Comparison of ENCODE assay signal across 23 cellular contexts in genomic region chr21:44724926-44725325, GRCh38. TPM values are rescaled to one million over a fixed set of nuclear protein-coding genes. Genes with fewer than 3 reads are reported as not detected.
DNase-seq lines count a peak whose midpoint lies in the region; ATAC-seq and TF ChIP-seq lines count a peak whose summit lies in the region.
"Had no signal": no experiment of that assay in that cellular context is flagged by ENCODE, and none has a peak within 500 bp of the region (broad histone marks: within the 10 kb centered on the region; RNA-seq: fewer than 3 reads in every experiment).

No MANE protein-coding gene starts in this region.

- H3K4me3 Mint-ChIP-seq in activated naive CD4-positive, alpha-beta T cell treated with anti-CD3 and anti-CD28 coated beads, Interleukin-2, amount 10 ng/mL, durations not matched to agents 7 days and 5 days, result no peak overlapping the region
- no peak overlapping the region for H3K4me3 Mint-ChIP-seq in activated naive CD4-positive, alpha-beta T cell treated with anti-CD3 and anti-CD28 coated beads for 36 hours
- H3K4me3 Mint-ChIP-seq in osteocyte (ENCODE audit: unreplicated experiment) (no peak overlapping the region), type B pancreatic cell (no peak overlapping the region)
- H3K4me3 Mint-ChIP-seq: CD8-positive, alpha-beta T cell; HFFc6 had no signal

- peaks cover 12% of the 10 kb centered on the region for H3K4me1 Mint-ChIP-seq in activated naive CD4-positive, alpha-beta T cell treated with anti-CD3 and anti-CD28 coated beads, Interleukin-2, amount 10 ng/mL, durations not matched to agents 7 days and 5 days
- peaks cover 9% of the 10 kb centered on the region for H3K4me1 Mint-ChIP-seq in activated naive CD4-positive, alpha-beta T cell treated with anti-CD3 and anti-CD28 coated beads for 36 hours (ENCODE audit: low read depth)
- H3K4me1 Mint-ChIP-seq in osteocyte (ENCODE audit: unreplicated experiment) (no peaks in the 10 kb centered on the region), type B pancreatic cell (ENCODE audit: unreplicated experiment) (peaks cover 10% of the 10 kb centered on the region)

- no peaks in the 10 kb centered on the region for H3K36me3 ChIP-seq in H7 (replicated peaks; ENCODE audit: control insufficient read depth, insufficient read depth, low read length)
- H3K36me3 ChIP-seq: BLaER1 treated with 17β-estradiol and CSF1 and Interleukin-3, amounts not matched to agents 10 nM and 100 nM had no signal

- intact Hi-C loops in activated naive CD4-positive, alpha-beta T cell treated with anti-CD3 and anti-CD28 coated beads for 36 hours (cut with micrococcal nuclease), result no loop called here

- H3K27me3 Mint-ChIP-seq in activated naive CD4-positive, alpha-beta T cell treated with anti-CD3 and anti-CD28 coated beads, Interleukin-2, amount 10 ng/mL, durations not matched to agents 7 days and 5 days, result peaks cover 79% of the 10 kb centered on the region
- peaks cover 24% of the 10 kb centered on the region for H3K27me3 Mint-ChIP-seq in activated naive CD4-positive, alpha-beta T cell treated with anti-CD3 and anti-CD28 coated beads for 36 hours (ENCODE audit: low read depth)
- peaks cover 46% of the 10 kb centered on the region for H3K27me3 Mint-ChIP-seq in osteocyte (ENCODE audit: unreplicated experiment)
- peaks cover 29% of the 10 kb centered on the region for H3K27me3 Mint-ChIP-seq in type B pancreatic cell

- peaks cover 19% of the 10 kb centered on the region for H3K27me3 ChIP-seq in H7 (ENCODE audit: control insufficient read depth, insufficient read depth, low read length)

- TF ChIP-seq CTCF in osteocyte (IDR thresholded peaks at IDR 0.05) (no peak), type B pancreatic cell (conservative IDR thresholded peaks at IDR 0.05) (no peak)

- H3K36me3 Mint-ChIP-seq in activated naive CD4-positive, alpha-beta T cell treated with anti-CD3 and anti-CD28 coated beads, Interleukin-2, amount 10 ng/mL, durations not matched to agents 7 days and 5 days, result no peaks in the 10 kb centered on the region
- no peaks in the 10 kb centered on the region for H3K36me3 Mint-ChIP-seq in activated naive CD4-positive, alpha-beta T cell treated with anti-CD3 and anti-CD28 coated beads for 36 hours (ENCODE audit: low read depth)
- H3K36me3 Mint-ChIP-seq in osteocyte (ENCODE audit: unreplicated experiment), result no peaks in the 10 kb centered on the region
- H3K36me3 Mint-ChIP-seq in type B pancreatic cell, result no peaks in the 10 kb centered on the region
- H3K36me3 Mint-ChIP-seq: CD8-positive, alpha-beta T cell had no signal

- no peaks in the 10 kb centered on the region for H3K9me3 Mint-ChIP-seq in activated naive CD4-positive, alpha-beta T cell treated with anti-CD3 and anti-CD28 coated beads, Interleukin-2, amount 10 ng/mL, durations not matched to agents 7 days and 5 days
- no peaks in the 10 kb centered on the region for H3K9me3 Mint-ChIP-seq in activated naive CD4-positive, alpha-beta T cell treated with anti-CD3 and anti-CD28 coated beads for 36 hours
- H3K9me3 Mint-ChIP-seq in osteocyte (ENCODE audit: unreplicated experiment), result no peaks in the 10 kb centered on the region
- no peaks in the 10 kb centered on the region for H3K9me3 Mint-ChIP-seq in type B pancreatic cell
- H3K9me3 Mint-ChIP-seq: CD8-positive, alpha-beta T cell; HFFc6 had no signal

- H3K4me3 ChIP-seq in H7 (ENCODE audit: insufficient read depth, low read depth, low read length), result no peak overlapping the region
- H3K4me3 ChIP-seq: BLaER1 treated with 17β-estradiol and CSF1 and Interleukin-3, amounts not matched to agents 10 nM and 100 nM; GM12878; GM23248 had no signal

- no peak for ATAC-seq in GM18502 (IDR thresholded peaks at IDR 0.05; ENCODE audit: poor library complexity, unreplicated experiment)
- ATAC-seq: CD8-positive, alpha-beta T cell; GM12878; HCT116 had no signal

- CTCF ChIA-PET in activated naive CD4-positive, alpha-beta T cell treated with anti-CD3 and anti-CD28 coated beads, Interleukin-2, amount 10 ng/mL, durations not matched to agents 7 days and 5 days (lab: Charles Lee), result interaction anchor here (0.7 to 1.2 kb wide), 2 partner anchors 68 to 98 kb away, joined by 3 read pairs; no protein-coding TSS in a partner anchor
- CTCF ChIA-PET in activated naive CD4-positive, alpha-beta T cell treated with anti-CD3 and anti-CD28 coated beads for 36 hours (lab: Charles Lee), result interaction anchor here (0.6 to 1.4 kb wide), 2 partner anchors 17 to 217 kb away, joined by 3 read pairs; no protein-coding TSS in a partner anchor

- DNase-seq in activated naive CD4-positive, alpha-beta T cell treated with anti-CD3 and anti-CD28 coated beads, Interleukin-2, amount 10 ng/mL, durations not matched to agents 7 days and 5 days, result peak; percentile 11
- DNase-seq in activated naive CD4-positive, alpha-beta T cell treated with anti-CD3 and anti-CD28 coated beads for 36 hours, result no peak
- peak; percentile 25 for DNase-seq in H7
- peak; percentile 59 for DNase-seq in osteocyte (ENCODE audit: extremely low spot score, unreplicated experiment)
- peak; percentile 43 for DNase-seq in type B pancreatic cell (ENCODE audit: extremely low spot score, unreplicated experiment)
- DNase-seq in COLO668 (lab: John Stamatoyannopoulos, UW; ENCODE audit: unreplicated experiment), result no peak
- DNase-seq: 8988T; CD8-positive, alpha-beta T cell; COR-L47; DMS 273 treated with DMSO at 0.1 percent for 48 hours; DMS53; DND-41; EL; GM23248; HFFc6 had no signal

- H3K27ac Mint-ChIP-seq in activated naive CD4-positive, alpha-beta T cell treated with anti-CD3 and anti-CD28 coated beads, Interleukin-2, amount 10 ng/mL, durations not matched to agents 7 days and 5 days, result no peak overlapping the region
- no peak overlapping the region for H3K27ac Mint-ChIP-seq in activated naive CD4-positive, alpha-beta T cell treated with anti-CD3 and anti-CD28 coated beads for 36 hours
- H3K27ac Mint-ChIP-seq in osteocyte (ENCODE audit: unreplicated experiment) (no peak overlapping the region), type B pancreatic cell (no peak overlapping the region)
- H3K27ac Mint-ChIP-seq: CD8-positive, alpha-beta T cell; HFFc6 had no signal

RNA-seq across cellular contexts. Expression of gene TSPEAR, which starts 13.6 kb away (rescaled TPM):
- not detected for total RNA-seq in activated naive CD4-positive, alpha-beta T cell treated with anti-CD3 and anti-CD28 coated beads for 36 hours
- 1.0 and 1.8 TPM in 2 replicates for total RNA-seq in H7 (2014; rRNA removed; shearing (Covaris generic))
- total RNA-seq in osteocyte (not detected in 2 replicates), type B pancreatic cell (ENCODE audit: low replicate concordance) (0.34 and 0.59 TPM in 2 replicates)
- total RNA-seq: CD8-positive, alpha-beta T cell; G401; GM12878; GM23248; HFFc6; HT-29 had no signal

RNA-seq across cellular contexts. Expression of gene KRTAP10-12, which starts 28.0 kb away (rescaled TPM):
- total RNA-seq in activated naive CD4-positive, alpha-beta T cell treated with anti-CD3 and anti-CD28 coated beads for 36 hours, result not detected
- not detected in 2 replicates for total RNA-seq in H7 (2014; rRNA removed; shearing (Covaris generic))
- total RNA-seq in osteocyte, result not detected in 2 replicates
- not detected in 2 replicates for total RNA-seq in type B pancreatic cell (ENCODE audit: low replicate concordance)
- total RNA-seq: A673; CD8-positive, alpha-beta T cell; G401; GM12878; GM23248; H4; HFFc6; HT-29 had no signal

RNA-seq across cellular contexts. Expression of gene KRTAP12-1, which starts 43.0 kb away (rescaled TPM):
- not detected for total RNA-seq in activated naive CD4-positive, alpha-beta T cell treated with anti-CD3 and anti-CD28 coated beads for 36 hours
- 0.17 TPM in 1 of 2 replicates, not detected in the other for total RNA-seq in H7 (2014; rRNA removed; shearing (Covaris generic))
- total RNA-seq in osteocyte, result not detected in 2 replicates
- total RNA-seq in type B pancreatic cell (ENCODE audit: low replicate concordance), result not detected in 2 replicates
- total RNA-seq: CD8-positive, alpha-beta T cell; G401; GM12878; GM23248; H4; HFFc6; HT-29 had no signal

RNA-seq across cellular contexts. Expression of gene KRTAP12-2, which starts 58.2 kb away (rescaled TPM):
- not detected for total RNA-seq in activated naive CD4-positive, alpha-beta T cell treated with anti-CD3 and anti-CD28 coated beads for 36 hours
- total RNA-seq in H7 (2014; rRNA removed; shearing (Covaris generic)), result not detected in 2 replicates
- total RNA-seq in osteocyte, result not detected in 2 replicates
- not detected in 2 replicates for total RNA-seq in type B pancreatic cell (ENCODE audit: low replicate concordance)
- total RNA-seq: CD8-positive, alpha-beta T cell; G401; GM12878; GM23248; H4; HFFc6; HT-29 had no signal

Comparison
In these comparisons a context has a peak if more than half of its experiments do, and no peak if none do; other contexts are left out.
1. DNase-seq: peak in activated naive CD4-positive, alpha-beta T cell treated with anti-CD3 and anti-CD28 coated beads, Interleukin-2, amount 10 ng/mL, durations not matched to agents 7 days and 5 days (single experiment), H7 (single experiment), osteocyte (single experiment) and type B pancreatic cell (single experiment); none in activated naive CD4-positive, alpha-beta T cell treated with anti-CD3 and anti-CD28 coated beads for 36 hours (single experiment) and COLO668 (single experiment).